1 cellular context compared by ENCODE assay signal in genomic region chr7:101814081-101814995, GRCh38.
TF ChIP-seq lines count a peak whose summit lies in the region.

No MANE protein-coding gene starts in this region.

TF ChIP-seq in HepG2, 621 proteins besides CTCF, POLR2A, EP300 and RAD21 (continued from another document and continues in another):
- no peak for TF ChIP-seq KIAA2018 (CRISPR knock-in tag; IDR thresholded peaks at IDR 0.05; ENCODE audit: borderline replicate concordance)
- no peak for TF ChIP-seq CBX2 (IDR thresholded peaks at IDR 0.05; ENCODE audit: low read depth, low read length)
- TF ChIP-seq CBX2 (CRISPR knock-in tag; IDR thresholded peaks at IDR 0.05; ENCODE audit: low read depth) = no peak
- no peak for TF ChIP-seq KLF15 (CRISPR knock-in tag; IDR thresholded peaks at IDR 0.05; ENCODE audit: borderline replicate concordance)
- peak; percentile 65; the same call in 1 of the 2 replicates for TF ChIP-seq ZNF329 (CRISPR knock-in tag; IDR thresholded peaks at IDR 0.05; ENCODE audit: low read depth)
- no peak for TF ChIP-seq ZNF761 (CRISPR knock-in tag; conservative IDR thresholded peaks at IDR 0.05)
- TF ChIP-seq RNF2 (conservative IDR thresholded peaks at IDR 0.05; ENCODE audit: low read depth) = peak; percentile 69
- TF ChIP-seq ZNF180 (CRISPR knock-in tag; IDR thresholded peaks at IDR 0.05; ENCODE audit: borderline replicate concordance, low read depth) = no peak
- no peak for TF ChIP-seq FOXJ3 (CRISPR knock-in tag; IDR thresholded peaks at IDR 0.05; ENCODE audit: borderline replicate concordance)
- TF ChIP-seq DNMT1 (CRISPR knock-in tag; IDR thresholded peaks at IDR 0.05) = no peak
- peak; percentile 51; the same call in 1 of the 2 replicates for TF ChIP-seq ZNF263 (CRISPR knock-in tag; IDR thresholded peaks at IDR 0.05)
- TF ChIP-seq ZFP37 (CRISPR knock-in tag; IDR thresholded peaks at IDR 0.05; ENCODE audit: borderline replicate concordance) = no peak
- no peak for TF ChIP-seq ZNF75D (CRISPR knock-in tag; IDR thresholded peaks at IDR 0.05; ENCODE audit: borderline replicate concordance)
- no peak; the same call in 1 of the 2 replicates for TF ChIP-seq ZNF121 (CRISPR knock-in tag; IDR thresholded peaks at IDR 0.05)
- no peak; the same call in 1 of the 2 replicates for TF ChIP-seq E2F5 (CRISPR knock-in tag; conservative IDR thresholded peaks at IDR 0.05)
- peak; percentile 74 for TF ChIP-seq STAG1 (CRISPR knock-in tag; IDR thresholded peaks at IDR 0.05)
- TF ChIP-seq ZNF20 (CRISPR knock-in tag; IDR thresholded peaks at IDR 0.05) = no peak
- 0 out of 2 replicates have a peak, but pooled peaks have one; percentile 34 for TF ChIP-seq ZNF546 (CRISPR knock-in tag; conservative IDR thresholded peaks at IDR 0.05)
- no peak for TF ChIP-seq SMARCE1 (IDR thresholded peaks at IDR 0.05; ENCODE audit: borderline replicate concordance)
- TF ChIP-seq ZNF597 (CRISPR knock-in tag; IDR thresholded peaks at IDR 0.05) = no peak
- no peak for TF ChIP-seq FOXA1 (IDR thresholded peaks at IDR 0.05)
- TF ChIP-seq FOXA1 (CRISPR knock-in tag; IDR thresholded peaks at IDR 0.05) = no peak
- no peak for TF ChIP-seq ZSCAN12 (CRISPR knock-in tag; IDR thresholded peaks at IDR 0.05)
- no peak for TF ChIP-seq ZHX2 (IDR thresholded peaks at IDR 0.05; ENCODE audit: low read depth)
- TF ChIP-seq ZHX2 (CRISPR knock-in tag; IDR thresholded peaks at IDR 0.05; ENCODE audit: borderline replicate concordance) = no peak
- peak; percentile 33; the same call in 1 of the 2 replicates for TF ChIP-seq NR2C2 (CRISPR knock-in tag; IDR thresholded peaks at IDR 0.05; ENCODE audit: borderline replicate concordance)
- no peak for TF ChIP-seq TRAFD1 (CRISPR knock-in tag; IDR thresholded peaks at IDR 0.05; ENCODE audit: borderline replicate concordance)
- TF ChIP-seq NR2F1 (CRISPR knock-in tag; IDR thresholded peaks at IDR 0.05) = no peak
- TF ChIP-seq ZNF337 (CRISPR knock-in tag; IDR thresholded peaks at IDR 0.05; ENCODE audit: borderline replicate concordance, low read depth) = no peak
- TF ChIP-seq ZSCAN5A (CRISPR knock-in tag; IDR thresholded peaks at IDR 0.05; ENCODE audit: borderline replicate concordance) = no peak
- peak; percentile 76 for TF ChIP-seq ZNF574 (CRISPR knock-in tag; IDR thresholded peaks at IDR 0.05)
